Comparison of ENCODE assay signal across 1 cellular context in the genomic region with DNA sequence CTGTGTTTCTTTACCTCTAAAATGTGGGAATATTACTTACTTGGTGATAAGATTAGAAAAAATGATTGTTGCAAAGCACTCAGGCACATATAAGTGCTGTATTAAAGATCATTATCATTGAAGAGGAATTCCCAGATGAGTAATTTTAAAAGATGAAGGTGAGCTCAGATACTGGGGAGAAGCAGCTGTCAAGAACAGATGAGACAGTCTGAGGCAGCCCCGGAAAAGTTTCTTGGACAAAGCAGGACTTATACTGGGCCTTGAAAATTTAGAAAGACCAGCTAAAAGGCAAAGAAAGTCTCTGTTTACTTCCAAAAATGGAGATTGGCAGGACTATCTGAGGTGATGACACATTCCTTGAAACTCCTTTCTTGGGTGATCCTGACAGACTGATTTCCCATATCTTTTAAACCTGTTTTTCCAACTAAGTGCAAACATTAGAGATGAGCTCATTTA.
TF ChIP-seq lines count a peak whose summit lies in the region.

No MANE protein-coding gene starts in this region.

TF ChIP-seq in IMR-90, 13 proteins besides CTCF, POLR2A, EP300 and RAD21 (continued from another document):
- TF ChIP-seq, protein P1, sequence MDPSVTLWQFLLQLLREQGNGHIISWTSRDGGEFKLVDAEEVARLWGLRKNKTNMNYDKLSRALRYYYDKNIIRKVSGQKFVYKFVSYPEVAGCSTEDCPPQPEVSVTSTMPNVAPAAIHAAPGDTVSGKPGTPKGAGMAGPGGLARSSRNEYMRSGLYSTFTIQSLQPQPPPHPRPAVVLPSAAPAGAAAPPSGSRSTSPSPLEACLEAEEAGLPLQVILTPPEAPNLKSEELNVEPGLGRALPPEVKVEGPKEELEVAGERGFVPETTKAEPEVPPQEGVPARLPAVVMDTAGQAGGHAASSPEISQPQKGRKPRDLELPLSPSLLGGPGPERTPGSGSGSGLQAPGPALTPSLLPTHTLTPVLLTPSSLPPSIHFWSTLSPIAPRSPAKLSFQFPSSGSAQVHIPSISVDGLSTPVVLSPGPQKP (IDR thresholded peaks at IDR 0.05; ENCODE audit: borderline replicate concordance, low read depth, low read length): no peak
- TF ChIP-seq MXI1 (IDR thresholded peaks at IDR 0.05; ENCODE audit: borderline replicate concordance, low read depth, low read length) (no peak), MAFK (IDR thresholded peaks at IDR 0.05; ENCODE audit: low read depth, low read length) (no peak), NFE2L2 (IDR thresholded peaks at IDR 0.05; ENCODE audit: low read depth, low read length) (no peak), CEBPB (IDR thresholded peaks at IDR 0.05; ENCODE audit: low read depth, low read length) (no peak), FOS (IDR thresholded peaks at IDR 0.05; ENCODE audit: low read depth, low read length) (no peak), BHLHE40 (IDR thresholded peaks at IDR 0.05; ENCODE audit: low read depth, low read length) (no peak), RFX5 (IDR thresholded peaks at IDR 0.05; ENCODE audit: low read depth, low read length) (no peak)
- TF ChIP-seq, protein P2, sequence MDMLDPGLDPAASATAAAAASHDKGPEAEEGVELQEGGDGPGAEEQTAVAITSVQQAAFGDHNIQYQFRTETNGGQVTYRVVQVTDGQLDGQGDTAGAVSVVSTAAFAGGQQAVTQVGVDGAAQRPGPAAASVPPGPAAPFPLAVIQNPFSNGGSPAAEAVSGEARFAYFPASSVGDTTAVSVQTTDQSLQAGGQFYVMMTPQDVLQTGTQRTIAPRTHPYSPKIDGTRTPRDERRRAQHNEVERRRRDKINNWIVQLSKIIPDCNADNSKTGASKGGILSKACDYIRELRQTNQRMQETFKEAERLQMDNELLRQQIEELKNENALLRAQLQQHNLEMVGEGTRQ (IDR thresholded peaks at IDR 0.05; ENCODE audit: low read depth, low read length): no peak
